In genomic region chr15:45082412-45082811, GRCh38 we compare ENCODE assay signal across 15 cellular contexts. TPM values are rescaled to one million over a fixed set of nuclear protein-coding genes. Genes with fewer than 3 reads are reported as not detected.
"Had no signal": no experiment of that assay in that cellular context is flagged by ENCODE, and none has a peak within 500 bp of the region (broad histone marks: within the 10 kb centered on the region; RNA-seq: fewer than 3 reads in every experiment).

No MANE protein-coding gene starts in this region.

RNA-seq across cellular contexts. Expression of gene DUOX2, which starts 31.6 kb away (rescaled TPM):
- total RNA-seq: pulmonary artery endothelial cell had no signal
- polyA plus RNA-seq: neural cell had no signal

RNA-seq across cellular contexts. Expression of gene DUOXA2, which starts 31.7 kb away (rescaled TPM):
- total RNA-seq: left cardiac atrium, left lung, liver, lower lobe of right lung, mammary epithelial cell, omental fat pad, progenitor cell of endocrine pancreas, pulmonary artery endothelial cell, renal cortical epithelial cell, right atrium auricular region, skeletal muscle tissue had no signal
- polyA plus RNA-seq: keratinocyte, mammary epithelial cell, neural cell had no signal

RNA-seq across cellular contexts. Expression of gene DUOXA1, which starts 47.3 kb away (rescaled TPM):
- total RNA-seq: liver; natural killer cell treated with Interleukin-12 subunit alpha and Interleukin-12 subunit beta and Interleukin-15 and Interleukin-18, amount 100 ng/mL, for 72 hours; pulmonary artery endothelial cell; renal cortical epithelial cell; right lobe of liver; skeletal muscle tissue had no signal
- polyA plus RNA-seq: neural cell had no signal

RNA-seq across cellular contexts. Expression of gene DUOX1, which starts 47.4 kb away (rescaled TPM):
- total RNA-seq: pulmonary artery endothelial cell had no signal
- polyA plus RNA-seq: neural cell had no signal
